In the genomic region with DNA sequence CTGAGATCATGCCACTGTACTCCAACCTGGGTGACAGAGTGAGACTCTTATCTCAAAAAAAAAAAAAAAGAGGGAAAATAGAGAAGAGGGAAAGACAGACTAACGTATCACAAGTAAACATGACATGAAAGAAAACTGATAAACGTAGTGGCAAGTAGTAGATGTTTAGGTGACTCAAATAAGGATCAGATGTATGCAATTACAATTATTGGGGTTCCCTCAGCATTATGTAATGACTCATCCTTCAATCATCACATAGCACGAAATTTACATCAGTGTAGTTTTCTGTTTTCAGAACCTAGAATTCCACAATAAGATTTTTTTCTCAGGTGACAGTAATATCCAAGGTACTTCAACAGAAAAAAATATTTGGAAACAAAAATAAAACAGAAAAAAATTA, we compare ENCODE assay signal across 26 cellular contexts. TPM values are rescaled to one million over a fixed set of nuclear protein-coding genes. Genes with fewer than 3 reads are reported as not detected.
A peak's percentile ranks its signal among the peaks of the same experiment; 100 is the strongest.
DNase-seq lines count a peak whose midpoint lies in the region; ATAC-seq, FAIRE-seq and TF ChIP-seq lines count a peak whose summit lies in the region.
"Had no signal": no experiment of that assay in that cellular context is flagged by ENCODE, and none has a peak within 500 bp of the region (broad histone marks: within the 10 kb centered on the region; RNA-seq: fewer than 3 reads in every experiment).

No MANE protein-coding gene starts in this region.

- no peak for ATAC-seq in GM12878
- ATAC-seq: HCT116, HepG2, PC-3 had no signal

- SMC1A ChIA-PET in GM12878 (lab: Charles Lee; ENCODE audit: uncharacterized antibody, unreplicated experiment), result interaction anchor here (1.5 kb wide), 1 partner anchor 16 kb away, joined by 5 read pairs; no protein-coding TSS in a partner anchor

- RAD21 ChIA-PET in GM12878 (lab: Charles Lee; ENCODE audit: unreplicated experiment), result no interaction called here

- H3K36me3 ChIP-seq in GM12878 (ENCODE audit: control insufficient read depth in 2 of 2, insufficient read depth in 2 of 2, low read length in 1 of 2), result peaks cover 6 to 40% of the 10 kb centered on the region in 2 experiments

- CTCF ChIA-PET in GM12878 (lab: Yijun Ruan, JAX), result interaction anchor here (0.7 to 1.0 kb wide), 3 partner anchors 11 to 566 kb away, joined by 3 to 5 read pairs (median 4); no protein-coding TSS in a partner anchor

- H3K9ac ChIP-seq in GM12878 (ENCODE audit: control insufficient read depth, insufficient read depth, low read length), result no peak overlapping the region
- H3K9ac ChIP-seq: BLaER1 had no signal

- TF ChIP-seq CTCF in HFFc6 (IDR thresholded peaks at IDR 0.05), result no peak
- TF ChIP-seq CTCF in GM12878 (IDR thresholded peaks at IDR 0.05 in 2 of 3, conservative IDR thresholded peaks at IDR 0.05 in 1 of 3; ENCODE audit: control insufficient read depth in 2 of 3, extremely low read depth in 1 of 3, insufficient read depth in 1 of 3, low read depth in 3 of 3, low read length in 3 of 3), result no peak

- DNase-seq in activated T-cell treated with anti-CD3 and anti-CD28 coated beads, Interleukin-2, amount 50 U/mL, for 24 hours, result no peak
- DNase-seq in activated T-cell treated with anti-CD3 and anti-CD28 coated beads, Interleukin-2, amount 50 U/mL, for 48 hours, result no peak
- DNase-seq in HFFc6, result peak; percentile 10
- DNase-seq in GM12878 (ENCODE audit: low read depth, low spot score), result no peak
- no peak for DNase-seq in inferior parietal cortex (ENCODE audit: extremely low spot score)
- DNase-seq in NCI-H510A treated with DMSO at 0.1 percent for 48 hours (lab: John Stamatoyannopoulos, UW), result no peak
- no peak for DNase-seq in effector CD4-positive, alpha-beta T cell
- DNase-seq: KBM-7; MV-4-11; NCI-H1105; NCI-H146; NCI-H1930; NCI-H2107; NCI-H524 treated with DMSO at 0.1 percent for 48 hours; NCI-H82; NK-92 treated with Interleukin-12 subunit alpha and Interleukin-12 subunit beta, amount 100 ng/mL, for 24 hours; PC-3; Right ventricle myocardium superior had no signal

- POLR2A ChIA-PET in GM12878 (lab: Charles Lee), result interaction anchor here (0.6 to 0.7 kb wide), 2 partner anchors 936 to 1906 kb away, joined by 3 to 4 read pairs; no protein-coding TSS in a partner anchor

- H3K4me1 ChIP-seq in GM12878 (ENCODE audit: control insufficient read depth, insufficient read depth, low read length), result no peaks in the 10 kb centered on the region
- H3K4me1 ChIP-seq: BLaER1, SJSA1 had no signal

- peaks cover 2% of the 10 kb centered on the region for H3K4me1 Mint-ChIP-seq in activated T-cell treated with anti-CD3 and anti-CD28 coated beads, Interleukin-2, amount 50 U/mL, for 24 hours (ENCODE audit: low read depth)
- H3K4me1 Mint-ChIP-seq in HFFc6 (ENCODE audit: low read depth), result peaks cover 17% of the 10 kb centered on the region

- no peak overlapping the region for H3K4me2 ChIP-seq in GM12878 (ENCODE audit: control insufficient read depth, insufficient read depth)
- H3K4me2 ChIP-seq: BLaER1 had no signal

- no peak for TF ChIP-seq EP300 in GM12878 (IDR thresholded peaks at IDR 0.05; ENCODE audit: borderline replicate concordance in 1 of 2, control insufficient read depth in 1 of 2, low read depth in 2 of 2, low read length in 2 of 2)

- H3K9me3 ChIP-seq in GM12878 (replicated peaks; ENCODE audit: control insufficient read depth, insufficient read depth, low read length), result no peaks in the 10 kb centered on the region
- H3K9me3 ChIP-seq: BLaER1, SJSA1 had no signal

- no peak for TF ChIP-seq POLR2A in GM12878 (IDR thresholded peaks at IDR 0.05; ENCODE audit: low read depth, low read length)

- peaks cover 87% of the 10 kb centered on the region for H3K36me3 Mint-ChIP-seq in activated T-cell treated with anti-CD3 and anti-CD28 coated beads, Interleukin-2, amount 50 U/mL, for 24 hours (ENCODE audit: low read depth)
- H3K36me3 Mint-ChIP-seq in HFFc6 (ENCODE audit: low read depth), result peaks cover 23% of the 10 kb centered on the region

- H3K27me3 ChIP-seq in GM12878 (replicated peaks in 1 of 2; ENCODE audit: control insufficient read depth in 2 of 2, insufficient read depth in 2 of 2, low read length in 1 of 2), result no peaks in the 10 kb centered on the region
- H3K27me3 ChIP-seq: BLaER1, SJSA1 had no signal

- H3K4me3 Mint-ChIP-seq in activated T-cell treated with anti-CD3 and anti-CD28 coated beads, Interleukin-2, amount 50 U/mL, for 24 hours, result no peak overlapping the region
- no peak overlapping the region for H3K4me3 Mint-ChIP-seq in HFFc6
- H3K4me3 Mint-ChIP-seq: CD4-positive, CD25-positive, alpha-beta regulatory T cell had no signal

- H2AFZ ChIP-seq in GM12878 (ENCODE audit: control insufficient read depth, low read depth, low read length), result no peak overlapping the region

- H3K27ac ChIP-seq in GM12878 (ENCODE audit: control insufficient read depth, insufficient read depth), result no peak overlapping the region
- H3K27ac ChIP-seq: BLaER1, SJSA1 had no signal

- H3K9me3 Mint-ChIP-seq in activated T-cell treated with anti-CD3 and anti-CD28 coated beads, Interleukin-2, amount 50 U/mL, for 24 hours, result no peaks in the 10 kb centered on the region
- H3K9me3 Mint-ChIP-seq in HFFc6, result no peaks in the 10 kb centered on the region
- H3K9me3 Mint-ChIP-seq: CD4-positive, CD25-positive, alpha-beta regulatory T cell had no signal

- no peak for TF ChIP-seq RAD21 in GM12878 (IDR thresholded peaks at IDR 0.05; ENCODE audit: insufficient read depth, low read depth, low read length)

- H3K79me2 ChIP-seq in GM12878 (ENCODE audit: control insufficient read depth, insufficient read depth, low read length), result no peaks in the 10 kb centered on the region

- BruUV-seq in GM12878 (replicated peaks; lab: Mats Ljungman, UMichigan), result no TSS peak

- intact Hi-C loops in GM12878 (cut with micrococcal nuclease; ENCODE audit: unreplicated experiment), result no loop called here

- H4K20me1 ChIP-seq in GM12878 (ENCODE audit: control insufficient read depth, insufficient read depth), result no peaks in the 10 kb centered on the region

- no peaks in the 10 kb centered on the region for H3K27me3 Mint-ChIP-seq in activated T-cell treated with anti-CD3 and anti-CD28 coated beads, Interleukin-2, amount 50 U/mL, for 24 hours
- no peaks in the 10 kb centered on the region for H3K27me3 Mint-ChIP-seq in HFFc6 (ENCODE audit: insufficient read depth)
- H3K27me3 Mint-ChIP-seq: CD4-positive, CD25-positive, alpha-beta regulatory T cell had no signal

- in situ Hi-C loops in GM12878 (cut with MboI), result no loop called here

- no peak overlapping the region for H3K4me3 ChIP-seq in GM12878
- H3K4me3 ChIP-seq: BLaER1, SJSA1 had no signal

- FAIRE-seq in GM12878 (lab: Jason Lieb, UNC), result no peak
- FAIRE-seq: G401.6, H1, HepG2 had no signal

- peak overlapping the region; percentile 33 for H3K27ac Mint-ChIP-seq in activated T-cell treated with anti-CD3 and anti-CD28 coated beads, Interleukin-2, amount 50 U/mL, for 24 hours
- H3K27ac Mint-ChIP-seq in HFFc6, result no peak overlapping the region

- 14% methylated on average over 3 of the region's 3 CpGs for WGBS in GM12878 (ENCODE audit: insufficient coverage, insufficient replicate concordance, low lambda C conversion rate, missing lambda C conversion rate)

RNA-seq across cellular contexts. Expression of a gene that starts 46.6 kb away (rescaled TPM):
- 10 to 100 TPM; 24.9 to 34.9 (median 30.9) TPM for total RNA-seq in HFFc6 (2021; fragmentation: NEBNext Ultra II Directional; extraction: Animal tissue kit (Norgen Biotek cat#: 25700))
- total RNA-seq in GM12878 (2013; cell fraction: nucleolus; rRNA removed), result 90.1 and 94.9 TPM in 2 replicates
- total RNA-seq in GM12878 (2014; rRNA removed) (30.0 and 32.2 TPM in 2 replicates), GM12878 (2014; rRNA removed; fragmentation: Illumina TruSeq; extraction: Trizol) (23.9 and 25.2 TPM in 2 replicates), GM12878 (2021) (23.5 and 24.7 TPM in 2 replicates)
- polyA plus RNA-seq in GM12878 (2011; ENCODE audit: low read depth), result 7.0 TPM
- polyA plus RNA-seq in GM12878 (2011; rRNA removed) (27.8 and 28.6 TPM in 2 replicates), GM12878 (2014; fragmentation: Illumina TruSeq; extraction: Trizol) (19.4 and 24.4 TPM in 2 replicates), GM12878 (2014; fragmentation: Nextera tagmentation; extraction: Ambion mirVana) (10 to 100 TPM; 12.0 to 15.7 TPM), GM12878 (2014; rRNA removed) (18.3 and 21.7 TPM in 2 replicates), GM12878 (2016; fragmentation: Nextera tagmentation; extraction: Ambion mirVana) (10 to 100 TPM; 29.5 to 30.6 TPM)
- 12.0 and 13.4 TPM in 2 replicates for polyA plus RNA-seq in GM12878 (2011; cell fraction: cytosol; rRNA removed)
- polyA plus RNA-seq in GM12878 (2011; cell fraction: nucleus; rRNA removed), result 16.1 and 17.1 TPM in 2 replicates
- polyA plus RNA-seq in GM12878 (2012), result 11.3 and 14.4 TPM in 2 replicates
- polyA minus RNA-seq in GM12878 (2011; rRNA and poly(A)+ RNA removed), result 21.8 and 30.3 TPM in 2 replicates
- 13.6 and 17.4 TPM in 2 replicates for polyA minus RNA-seq in GM12878 (2011; cell fraction: cytosol; rRNA and poly(A)+ RNA removed)
- polyA minus RNA-seq in GM12878 (2011; cell fraction: nucleus; rRNA and poly(A)+ RNA removed), result 30.2 and 61.3 TPM in 2 replicates

RNA-seq across cellular contexts. Expression of a gene that starts 48.1 kb away (rescaled TPM):
- total RNA-seq in HFFc6 (2021; fragmentation: NEBNext Ultra II Directional; extraction: Animal tissue kit (Norgen Biotek cat#: 25700)), result under 1 TPM; 0.07 to 0.72 (median 0.55) TPM
- 10.0 and 14.3 TPM in 2 replicates for total RNA-seq in GM12878 (2013; cell fraction: nucleolus; rRNA removed)
- total RNA-seq in GM12878 (2014; rRNA removed) (0.05 and 0.06 TPM in 2 replicates), GM12878 (2014; rRNA removed; fragmentation: Illumina TruSeq; extraction: Trizol) (0.04 and 0.09 TPM in 2 replicates), GM12878 (2021) (0.21 and 0.74 TPM in 2 replicates)
- polyA plus RNA-seq in GM12878 (2011; ENCODE audit: low read depth), result 0.16 TPM
- polyA plus RNA-seq in GM12878 (2011; rRNA removed) (0.18 and 0.27 TPM in 2 replicates), GM12878 (2014; fragmentation: Illumina TruSeq; extraction: Trizol) (0.18 and 0.29 TPM in 2 replicates), GM12878 (2014; fragmentation: Nextera tagmentation; extraction: Ambion mirVana) (under 1 TPM; 0.08 to 0.16 TPM), GM12878 (2014; rRNA removed) (0.24 and 0.41 TPM in 2 replicates), GM12878 (2016; fragmentation: Nextera tagmentation; extraction: Ambion mirVana) (under 1 TPM; 0.06 to 0.17 TPM)
- 0.19 and 0.22 TPM in 2 replicates for polyA plus RNA-seq in GM12878 (2011; cell fraction: cytosol; rRNA removed)
- 1.8 and 2.2 TPM in 2 replicates for polyA plus RNA-seq in GM12878 (2011; cell fraction: nucleus; rRNA removed)
- 0.37 and 0.55 TPM in 2 replicates for polyA plus RNA-seq in GM12878 (2012)
- polyA minus RNA-seq in GM12878 (2011; rRNA and poly(A)+ RNA removed), result 0.15 and 1.8 TPM in 2 replicates
- polyA minus RNA-seq in GM12878 (2011; cell fraction: cytosol; rRNA and poly(A)+ RNA removed), result not detected in 2 replicates
- 0.97 and 1.1 TPM in 2 replicates for polyA minus RNA-seq in GM12878 (2011; cell fraction: nucleus; rRNA and poly(A)+ RNA removed)
- total RNA-seq: MCF 10A had no signal

RNA-seq across cellular contexts. Expression of a gene that starts 59.4 kb away (rescaled TPM):
- 10 to 100 TPM; 58.7 to 71.1 (median 65.7) TPM for total RNA-seq in HFFc6 (2021; fragmentation: NEBNext Ultra II Directional; extraction: Animal tissue kit (Norgen Biotek cat#: 25700))
- 67.7 and 71.3 TPM in 2 replicates for total RNA-seq in GM12878 (2013; cell fraction: nucleolus; rRNA removed)
- total RNA-seq in GM12878 (2014; rRNA removed), result 49.5 and 55.1 TPM in 2 replicates
- 49.2 and 49.6 TPM in 2 replicates for total RNA-seq in GM12878 (2014; rRNA removed; fragmentation: Illumina TruSeq; extraction: Trizol)
- total RNA-seq in GM12878 (2021), result 27.7 and 30.2 TPM in 2 replicates
- polyA plus RNA-seq in GM12878 (2011; ENCODE audit: low read depth), result 12.7 TPM
- polyA plus RNA-seq in GM12878 (2011; rRNA removed), result 47.2 and 54.2 TPM in 2 replicates
- 26.7 and 27.9 TPM in 2 replicates for polyA plus RNA-seq in GM12878 (2011; cell fraction: cytosol; rRNA removed)
- 12.8 and 15.2 TPM in 2 replicates for polyA plus RNA-seq in GM12878 (2011; cell fraction: nucleus; rRNA removed)
- 16.9 and 18.4 TPM in 2 replicates for polyA plus RNA-seq in GM12878 (2012)
- 53.3 and 58.1 TPM in 2 replicates for polyA plus RNA-seq in GM12878 (2014; fragmentation: Illumina TruSeq; extraction: Trizol)
- 10 to 100 TPM; 25.9 to 26.7 TPM for polyA plus RNA-seq in GM12878 (2014; fragmentation: Nextera tagmentation; extraction: Ambion mirVana)
- polyA plus RNA-seq in GM12878 (2014; rRNA removed), result 33.3 and 38.4 TPM in 2 replicates
- polyA plus RNA-seq in GM12878 (2016; fragmentation: Nextera tagmentation; extraction: Ambion mirVana), result 10 to 100 TPM; 67.2 to 75.8 TPM
- polyA minus RNA-seq in GM12878 (2011; rRNA and poly(A)+ RNA removed), result 23.2 and 28.5 TPM in 2 replicates
- 12.2 and 18.4 TPM in 2 replicates for polyA minus RNA-seq in GM12878 (2011; cell fraction: cytosol; rRNA and poly(A)+ RNA removed)
- polyA minus RNA-seq in GM12878 (2011; cell fraction: nucleus; rRNA and poly(A)+ RNA removed), result 11.5 and 21.1 TPM in 2 replicates
